ENCODE assay signal across 23 cellular contexts in genomic region chr11:85766801-85767200, GRCh38. TPM values are rescaled to one million over a fixed set of nuclear protein-coding genes. Genes with fewer than 3 reads are reported as not detected.
A peak's percentile ranks its signal among the peaks of the same experiment; 100 is the strongest.
DNase-seq lines count a peak whose midpoint lies in the region; ATAC-seq and TF ChIP-seq lines count a peak whose summit lies in the region.
"Had no signal": no experiment of that assay in that cellular context is flagged by ENCODE, and none has a peak within 500 bp of the region (broad histone marks: within the 10 kb centered on the region; RNA-seq: fewer than 3 reads in every experiment).

No MANE protein-coding gene starts in this region.

- DNase-seq in GM04504 (ENCODE audit: low read depth) (peak; percentile 84), fibroblast of gingiva (ENCODE audit: low read depth) (peak; percentile 84), tibial artery (no peak), progenitor cell of endocrine pancreas (ENCODE audit: low spot score, unreplicated experiment) (no peak), cerebellum (ENCODE audit: low spot score) (no peak)
- DNase-seq: activated B cell treated with CpG ODN at 0.5 μM for 24 hours; activated CD4-positive, alpha-beta T cell treated with anti-CD3 and anti-CD28 coated beads, Interleukin-2, amount 50 U/mL, for 48 hours; activated gamma-delta T cell treated with Interleukin-2 at 50 U/mL for 16 hours; DND-41; foreskin keratinocyte; GOT3; hypothalamus; NCI-H2081 treated with DMSO at 0.1 percent for 48 hours; NCI-H446; SHP77 treated with DMSO at 0.1 percent for 48 hours; SW 1271 had no signal

- H3K27ac ChIP-seq in tibial artery: peak overlapping the region; percentile 15 to 40
- H3K27ac ChIP-seq: foreskin keratinocyte, parathyroid adenoma had no signal

- no peak overlapping the region for H3K4me3 ChIP-seq in tibial artery
- H3K4me3 ChIP-seq: lung had no signal

- H3K36me3 Mint-ChIP-seq in nephron (ENCODE audit: low read depth) (no peaks in the 10 kb centered on the region), progenitor cell of endocrine pancreas (ENCODE audit: insufficient read depth) (no peaks in the 10 kb centered on the region)
- H3K36me3 Mint-ChIP-seq: stimulated activated memory B cell treated with anti-CD40 and anti-IgM and Interleukin-4, amounts not matched to agents 10 μg/mL and 1 μg/mL and 100 μg/mL, for 72 hours had no signal

- peaks cover 0 to 62% (median 10%) of the 10 kb centered on the region in 4 donors for H3K4me1 ChIP-seq in tibial artery
- H3K4me1 ChIP-seq: foreskin keratinocyte, parathyroid adenoma had no signal

- H3K27ac Mint-ChIP-seq in nephron (peak overlapping the region; percentile 84 to 91 (median 87)), progenitor cell of endocrine pancreas (no peak overlapping the region)
- H3K27ac Mint-ChIP-seq: activated B cell treated with CpG ODN at 0.5 μM for 24 hours; B cell; dendritic cell treated with granulocyte-macrophage colony-stimulating factor and Interleukin-4, amounts not matched to agents 40 ng/mL and 50 ng/mL, for 4 days; stimulated activated memory B cell treated with anti-CD40 and anti-IgM and Interleukin-4, amounts not matched to agents 10 μg/mL and 1 μg/mL and 100 μg/mL, for 72 hours had no signal

- no peaks in the 10 kb centered on the region for H3K27me3 Mint-ChIP-seq in nephron (ENCODE audit: low read depth)
- H3K27me3 Mint-ChIP-seq in progenitor cell of endocrine pancreas: peaks cover 3% of the 10 kb centered on the region
- H3K27me3 Mint-ChIP-seq: B cell; dendritic cell treated with granulocyte-macrophage colony-stimulating factor and Interleukin-4, amounts not matched to agents 40 ng/mL and 50 ng/mL, for 4 days had no signal

- no peaks in the 10 kb centered on the region for H3K36me3 ChIP-seq in tibial artery

- H3K9me3 ChIP-seq in tibial artery: peaks cover 0 to 7% (median 0%) of the 10 kb centered on the region in 3 donors

- H3K4me1 Mint-ChIP-seq in nephron (peaks cover 23% of the 10 kb centered on the region), progenitor cell of endocrine pancreas (ENCODE audit: low read depth) (no peaks in the 10 kb centered on the region)
- H3K4me1 Mint-ChIP-seq: activated B cell treated with CpG ODN at 0.5 μM for 24 hours; B cell; stimulated activated memory B cell treated with anti-CD40 and anti-IgM and Interleukin-4, amounts not matched to agents 10 μg/mL and 1 μg/mL and 100 μg/mL, for 72 hours had no signal

- H3K4me3 Mint-ChIP-seq in nephron (peak overlapping the region in 1 of 3 experiments; percentile 5), progenitor cell of endocrine pancreas (ENCODE audit: low read depth) (no peak overlapping the region)
- H3K4me3 Mint-ChIP-seq: activated B cell treated with CpG ODN at 0.5 μM for 24 hours; B cell; dendritic cell treated with granulocyte-macrophage colony-stimulating factor and Interleukin-4, amounts not matched to agents 40 ng/mL and 50 ng/mL, for 4 days; stimulated activated memory B cell treated with anti-CD40 and anti-IgM and Interleukin-4, amounts not matched to agents 10 μg/mL and 1 μg/mL and 100 μg/mL, for 72 hours had no signal

- intact Hi-C loops in tibial artery (cut with DNase I; ENCODE audit: low total_unique reads): no loop called here

- peaks cover 15% of the 10 kb centered on the region for H3K9me3 Mint-ChIP-seq in nephron
- peaks cover 5% of the 10 kb centered on the region for H3K9me3 Mint-ChIP-seq in progenitor cell of endocrine pancreas (ENCODE audit: low read depth)
- H3K9me3 Mint-ChIP-seq: activated B cell treated with CpG ODN at 0.5 μM for 24 hours; dendritic cell treated with granulocyte-macrophage colony-stimulating factor and Interleukin-4, amounts not matched to agents 40 ng/mL and 50 ng/mL, for 4 days had no signal

- no peak for TF ChIP-seq CTCF in nephron (IDR thresholded peaks at IDR 0.05; ENCODE audit: unreplicated experiment in 3 of 3)
- TF ChIP-seq CTCF in tibial artery (IDR thresholded peaks at IDR 0.05): no peak
- no peak for TF ChIP-seq CTCF in progenitor cell of endocrine pancreas (IDR thresholded peaks at IDR 0.05; ENCODE audit: unreplicated experiment)

- H3K27me3 ChIP-seq in tibial artery: no peaks in the 10 kb centered on the region

- ATAC-seq in GM19463 (IDR thresholded peaks at IDR 0.05; ENCODE audit: unreplicated experiment): no peak
- ATAC-seq: foreskin keratinocyte; stimulated activated memory B cell treated with anti-CD40 and anti-IgM and Interleukin-4, amounts not matched to agents 10 μg/mL and 1 μg/mL and 100 μg/mL, for 72 hours had no signal

RNA-seq across cellular contexts. Expression of gene SYTL2, which starts 44.1 kb away (rescaled TPM):
- 4.7 and 5.6 TPM in 2 replicates for total RNA-seq in progenitor cell of endocrine pancreas
- total RNA-seq in cerebellum: 15.2 TPM

Comparison
In these comparisons a context has a peak if more than half of its experiments do, and no peak if none do; other contexts are left out.
1. DNase-seq: peak in GM04504 (single experiment) and fibroblast of gingiva (single experiment); none in tibial artery (0 of 2), progenitor cell of endocrine pancreas (single experiment) and cerebellum (single experiment).